9 cellular contexts compared by ENCODE assay signal in the genomic region with DNA sequence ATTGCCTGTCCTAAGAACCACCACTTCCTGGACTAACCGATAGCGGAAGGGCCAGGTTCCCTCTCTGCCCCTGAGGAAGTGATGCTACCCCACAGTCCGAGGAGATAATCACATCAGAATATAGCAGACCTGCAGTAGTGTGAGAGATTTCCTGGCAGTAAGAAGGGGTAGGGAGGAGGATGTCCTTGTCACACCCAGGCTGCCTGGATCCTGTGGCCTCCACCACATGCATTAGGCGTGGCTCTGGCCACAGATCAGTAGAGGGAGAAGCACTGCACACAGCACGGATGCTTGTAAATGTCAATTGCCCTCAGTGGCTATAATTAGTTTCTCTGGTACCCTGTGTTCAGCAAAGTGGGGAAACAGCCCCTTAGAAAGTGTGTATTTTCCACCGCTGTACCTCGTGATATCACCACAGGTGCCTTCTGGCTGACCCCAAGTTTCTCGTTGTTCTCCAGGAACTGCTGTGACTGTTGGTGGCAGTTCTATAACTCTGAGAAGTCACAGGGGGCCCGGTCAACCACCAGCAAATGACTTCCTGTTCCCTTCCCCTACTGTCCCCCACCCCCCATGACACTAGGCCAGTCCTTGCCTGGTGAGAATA.
A peak's percentile ranks its signal among the peaks of the same experiment; 100 is the strongest.
DNase-seq lines count a peak whose midpoint lies in the region; ATAC-seq and TF ChIP-seq lines count a peak whose summit lies in the region.
"Had no signal": no experiment of that assay in that cellular context is flagged by ENCODE, and none has a peak within 500 bp of the region (broad histone marks: within the 10 kb centered on the region; RNA-seq: fewer than 3 reads in every experiment).

No MANE protein-coding gene starts in this region.

- peaks cover 28 to 33% of the 10 kb centered on the region in 2 donors for H3K4me1 Mint-ChIP-seq in effector memory CD8-positive, alpha-beta T cell (ENCODE audit: low read depth in 2 of 2)

- TF ChIP-seq CTCF in gastrocnemius medialis (IDR thresholded peaks at IDR 0.05 in 4 of 5, conservative IDR thresholded peaks at IDR 0.05 in 1 of 5): no peak

- H3K36me3 ChIP-seq in KOPT-K1 (ENCODE audit: insufficient read depth, low read length): peaks cover 15% of the 10 kb centered on the region
- no peaks in the 10 kb centered on the region for H3K36me3 ChIP-seq in gastrocnemius medialis
- no peaks in the 10 kb centered on the region for H3K36me3 ChIP-seq in effector memory CD4-positive, alpha-beta T cell (ENCODE audit: control insufficient read depth, insufficient read depth, low read length)

- no peaks in the 10 kb centered on the region for H3K9me3 ChIP-seq in KOPT-K1 (ENCODE audit: insufficient read depth, low read length, poor library complexity, severe bottlenecking)
- no peaks in the 10 kb centered on the region for H3K9me3 ChIP-seq in gastrocnemius medialis
- no peaks in the 10 kb centered on the region for H3K9me3 ChIP-seq in effector memory CD4-positive, alpha-beta T cell (ENCODE audit: control insufficient read depth, low read length)

- DNase-seq in effector memory CD8-positive, alpha-beta T cell: peak in 2 of 3 experiments; percentile 17 to 23
- DNase-seq in NCI-H345 treated with DMSO at 0.1 percent for 48 hours (lab: John Stamatoyannopoulos, UW; ENCODE audit: unreplicated experiment) (no peak), gastrocnemius medialis (no peak), hippocampal formation (lab: John Stamatoyannopoulos, UW) (no peak)
- no peak for DNase-seq in effector memory CD4-positive, alpha-beta T cell

- H3K27ac ChIP-seq in KOPT-K1 (ENCODE audit: low read depth, low read length, poor library complexity, severe bottlenecking): peak overlapping the region; percentile 99
- no peak overlapping the region for H3K27ac ChIP-seq in gastrocnemius medialis
- H3K27ac ChIP-seq in effector memory CD4-positive, alpha-beta T cell (ENCODE audit: insufficient read depth, low read length, poor library complexity, severe bottlenecking): no peak overlapping the region

- peak overlapping the region; percentile 25 to 50 for H3K4me3 Mint-ChIP-seq in effector memory CD8-positive, alpha-beta T cell

- no peaks in the 10 kb centered on the region for H3K27me3 ChIP-seq in gastrocnemius medialis
- H3K27me3 ChIP-seq in effector memory CD4-positive, alpha-beta T cell (replicated peaks; ENCODE audit: control insufficient read depth, insufficient read depth, low read length, poor library complexity, severe bottlenecking): no peaks in the 10 kb centered on the region

- H3K9me3 Mint-ChIP-seq in effector memory CD8-positive, alpha-beta T cell: no peaks in the 10 kb centered on the region

- intact Hi-C loops in gastrocnemius medialis (cut with DNase I; ENCODE audit: low total_unique reads): no loop called here

- TF ChIP-seq POLR2A in GM18505 (IDR thresholded peaks at IDR 0.05; ENCODE audit: borderline replicate concordance, extremely low read depth, insufficient read depth, insufficient read length) (no peak), gastrocnemius medialis (IDR thresholded peaks at IDR 0.05) (no peak)

- H3K27me3 Mint-ChIP-seq in effector memory CD8-positive, alpha-beta T cell: no peaks in the 10 kb centered on the region

- in situ Hi-C loops in gastrocnemius medialis (cut with MboI; ENCODE audit: low sequenced_read_pairs in 4 of 4): no loop called here

- H3K4me1 ChIP-seq in gastrocnemius medialis: no peaks in the 10 kb centered on the region
- H3K4me1 ChIP-seq in effector memory CD4-positive, alpha-beta T cell (ENCODE audit: control insufficient read depth, insufficient read depth, low read length, poor library complexity, severe bottlenecking): peaks cover 19% of the 10 kb centered on the region

- peak overlapping the region; percentile 89 to 91 for H3K27ac Mint-ChIP-seq in effector memory CD8-positive, alpha-beta T cell

- H3K36me3 Mint-ChIP-seq in effector memory CD8-positive, alpha-beta T cell (ENCODE audit: insufficient read depth): no peaks in the 10 kb centered on the region

- peak; percentile 77 for ATAC-seq in GM18505 (IDR thresholded peaks at IDR 0.05; ENCODE audit: unreplicated experiment)
- peak; percentile 89 for ATAC-seq in GM21576 (IDR thresholded peaks at IDR 0.05; ENCODE audit: unreplicated experiment)
- peak; percentile 83 for ATAC-seq in effector memory CD8-positive, alpha-beta T cell (replicated peaks)
- ATAC-seq in gastrocnemius medialis: no peak

- H3K4me3 ChIP-seq in gastrocnemius medialis: no peak overlapping the region
- H3K4me3 ChIP-seq in effector memory CD4-positive, alpha-beta T cell (ENCODE audit: insufficient read depth, low read depth, low read length, poor library complexity, severe bottlenecking): no peak overlapping the region
- H3K4me3 ChIP-seq: skin epidermis had no signal

Comparison
In these comparisons a context has a peak if more than half of its experiments do, and no peak if none do; other contexts are left out.
1. ATAC-seq: peak in GM18505 (single experiment), GM21576 (single experiment) and effector memory CD8-positive, alpha-beta T cell (single experiment); none in gastrocnemius medialis (0 of 2).
2. DNase-seq: peak in effector memory CD8-positive, alpha-beta T cell (2 of 3); none in NCI-H345 treated with DMSO at 0.1 percent for 48 hours (single experiment), gastrocnemius medialis (0 of 2), hippocampal formation (0 of 2) and effector memory CD4-positive, alpha-beta T cell (0 of 3).